ENCODE assay signal across 9 cellular contexts in genomic region chr10:73166972-73167371, GRCh38. TPM values are rescaled to one million over a fixed set of nuclear protein-coding genes. Genes with fewer than 3 reads are reported as not detected.
DNase-seq lines count a peak whose midpoint lies in the region; ATAC-seq and TF ChIP-seq lines count a peak whose summit lies in the region.
"Had no signal": no experiment of that assay in that cellular context is flagged by ENCODE, and none has a peak within 500 bp of the region (broad histone marks: within the 10 kb centered on the region; RNA-seq: fewer than 3 reads in every experiment).

No MANE protein-coding gene starts in this region.

- no peaks in the 10 kb centered on the region for H3K27me3 Mint-ChIP-seq in activated CD4-positive, alpha-beta T cell treated with anti-CD3 and anti-CD28 coated beads, Interleukin-2, amount 10 ng/mL, durations not matched to agents 24 days and 14 days

- intact Hi-C loops in activated CD4-positive, alpha-beta T cell treated with anti-CD3 and anti-CD28 coated beads, Interleukin-2, amount 10 ng/mL, durations not matched to agents 24 days and 14 days (cut with micrococcal nuclease), result loop anchor here (5.0 to 10.0 kb wide), 4 partner anchors 542 to 905 kb away; partner anchors contain the start of genes DNAJB12 and MICU1
- intact Hi-C loops in testis (cut with DNase I; ENCODE audit: low total_unique reads), result no loop called here

- no peaks in the 10 kb centered on the region for H3K36me3 ChIP-seq in kidney epithelial cell (ENCODE audit: control insufficient read depth, insufficient read depth, low read length)
- no peaks in the 10 kb centered on the region for H3K36me3 ChIP-seq in testis (ENCODE audit: low read depth, missing control alignments)

- ATAC-seq in activated naive CD4-positive, alpha-beta T cell treated with anti-CD3 and anti-CD28 coated beads, Interleukin-2, amount 50 U/mL, for 72 hours, result no peak

- TF ChIP-seq CTCF in kidney epithelial cell (IDR thresholded peaks at IDR 0.05; ENCODE audit: insufficient read depth, low read length, poor library complexity, severe bottlenecking) (no peak), testis (IDR thresholded peaks at IDR 0.05) (no peak)

- peaks cover 9% of the 10 kb centered on the region for H3K4me1 ChIP-seq in testis

- peak overlapping the region; percentile 99 for H3K27ac Mint-ChIP-seq in activated CD4-positive, alpha-beta T cell treated with anti-CD3 and anti-CD28 coated beads, Interleukin-2, amount 10 ng/mL, durations not matched to agents 24 days and 14 days
- H3K27ac Mint-ChIP-seq in activated naive CD4-positive, alpha-beta T cell treated with anti-CD3 and anti-CD28 coated beads, Interleukin-2, amount 50 U/mL, for 72 hours, result peak overlapping the region; percentile 97 to 98

- H3K9me3 ChIP-seq in testis, result no peaks in the 10 kb centered on the region

- TF ChIP-seq POLR2A in testis (IDR thresholded peaks at IDR 0.05), result no peak

- H3K27ac ChIP-seq in testis, result peak overlapping the region in 1 of 2 donors; percentile 94

- DNase-seq in activated CD4-positive, alpha-beta T cell treated with anti-CD3 and anti-CD28 coated beads, Interleukin-2, amount 10 ng/mL, durations not matched to agents 24 days and 14 days, result no peak
- no peak for DNase-seq in activated CD4-positive, alpha-beta T cell treated with anti-CD3 and anti-CD28 coated beads, Interleukin-2, amount 50 U/mL, for 48 hours
- no peak for DNase-seq in activated naive CD4-positive, alpha-beta T cell treated with anti-CD3 and anti-CD28 coated beads, Interleukin-2, amount 50 U/mL, for 72 hours (ENCODE audit: low spot score in 2 of 2)
- DNase-seq in kidney epithelial cell (ENCODE audit: low read depth), result no peak
- no peak for DNase-seq in testis
- no peak for DNase-seq in NCI-H2227 treated with DMSO at 0.1 percent for 48 hours (lab: John Stamatoyannopoulos, UW)
- no peak for DNase-seq in midbrain (lab: John Stamatoyannopoulos, UW)
- no peak for DNase-seq in NAMALWA (ENCODE audit: low spot score)
- DNase-seq: RPMI8226 had no signal

- peaks cover 41% of the 10 kb centered on the region for H3K4me1 Mint-ChIP-seq in activated CD4-positive, alpha-beta T cell treated with anti-CD3 and anti-CD28 coated beads, Interleukin-2, amount 10 ng/mL, durations not matched to agents 24 days and 14 days

- H3K4me3 Mint-ChIP-seq in activated CD4-positive, alpha-beta T cell treated with anti-CD3 and anti-CD28 coated beads, Interleukin-2, amount 10 ng/mL, durations not matched to agents 24 days and 14 days, result peak overlapping the region; percentile 97

- 83% methylated on average over 2 of the region's 2 CpGs for WGBS in testis, 2 donors

- H3K9me3 Mint-ChIP-seq in activated CD4-positive, alpha-beta T cell treated with anti-CD3 and anti-CD28 coated beads, Interleukin-2, amount 10 ng/mL, durations not matched to agents 24 days and 14 days, result no peaks in the 10 kb centered on the region
- no peaks in the 10 kb centered on the region for H3K9me3 Mint-ChIP-seq in activated naive CD4-positive, alpha-beta T cell treated with anti-CD3 and anti-CD28 coated beads, Interleukin-2, amount 50 U/mL, for 72 hours

- peaks cover 19% of the 10 kb centered on the region for H3K36me3 Mint-ChIP-seq in activated CD4-positive, alpha-beta T cell treated with anti-CD3 and anti-CD28 coated beads, Interleukin-2, amount 10 ng/mL, durations not matched to agents 24 days and 14 days (ENCODE audit: low read depth)
- H3K36me3 Mint-ChIP-seq in activated naive CD4-positive, alpha-beta T cell treated with anti-CD3 and anti-CD28 coated beads, Interleukin-2, amount 50 U/mL, for 72 hours, result peaks cover 22 to 32% of the 10 kb centered on the region in 2 donors

- H3K27me3 ChIP-seq in kidney epithelial cell (ENCODE audit: control insufficient read depth, insufficient read depth, low read length), result no peaks in the 10 kb centered on the region
- H3K27me3 ChIP-seq in testis, result no peaks in the 10 kb centered on the region

- H3K4me3 ChIP-seq in kidney epithelial cell (ENCODE audit: low read depth, low read length) (peak overlapping the region; percentile 95), testis (peak overlapping the region; percentile 75 to 90)

RNA-seq across cellular contexts. Expression of gene ECD, which starts 0.8 kb away (rescaled TPM):
- total RNA-seq in activated CD4-positive, alpha-beta T cell treated with anti-CD3 and anti-CD28 coated beads, Interleukin-2, amount 10 ng/mL, durations not matched to agents 24 days and 14 days, result 38.5 and 40.7 TPM in 2 replicates
- total RNA-seq in activated naive CD4-positive, alpha-beta T cell treated with anti-CD3 and anti-CD28 coated beads, Interleukin-2, amount 50 U/mL, for 72 hours, result 10 to 100 TPM; 31.7 to 39.6 TPM
- 38.4 and 50.7 TPM in 2 replicates for total RNA-seq in kidney epithelial cell
- total RNA-seq in testis, result 10 to 100 TPM; 57.6 to 66.4 TPM
- 35.7 TPM for polyA plus RNA-seq in testis (ENCODE audit: insufficient read depth, low read depth, low replicate concordance)

RNA-seq across cellular contexts. Expression of gene FAM149B1, which starts 0.9 kb away (rescaled TPM):
- total RNA-seq in activated CD4-positive, alpha-beta T cell treated with anti-CD3 and anti-CD28 coated beads, Interleukin-2, amount 10 ng/mL, durations not matched to agents 24 days and 14 days, result 10.5 and 11.5 TPM in 2 replicates
- 10 to 100 TPM; 14.8 to 17.3 TPM for total RNA-seq in activated naive CD4-positive, alpha-beta T cell treated with anti-CD3 and anti-CD28 coated beads, Interleukin-2, amount 50 U/mL, for 72 hours
- 11.4 and 19.0 TPM in 2 replicates for total RNA-seq in kidney epithelial cell
- 10 to 100 TPM; 28.7 to 42.0 TPM for total RNA-seq in testis
- polyA plus RNA-seq in testis (ENCODE audit: insufficient read depth, low read depth, low replicate concordance), result 65.1 TPM

RNA-seq across cellular contexts. Expression of gene NUDT13, which starts 56.7 kb away (rescaled TPM):
- total RNA-seq in activated CD4-positive, alpha-beta T cell treated with anti-CD3 and anti-CD28 coated beads, Interleukin-2, amount 10 ng/mL, durations not matched to agents 24 days and 14 days, result 0.80 and 0.91 TPM in 2 replicates
- 1 to 10 TPM in 1 of 2 donors, under 1 TPM in 1; 0.18 to 1.2 TPM for total RNA-seq in activated naive CD4-positive, alpha-beta T cell treated with anti-CD3 and anti-CD28 coated beads, Interleukin-2, amount 50 U/mL, for 72 hours
- total RNA-seq in kidney epithelial cell, result 1.8 and 1.9 TPM in 2 replicates
- 1 to 10 TPM; 3.0 to 5.6 TPM for total RNA-seq in testis
- polyA plus RNA-seq in testis (ENCODE audit: insufficient read depth, low read depth, low replicate concordance), result 5.9 TPM
